Comparison of ENCODE assay signal across 9 cellular contexts in the genomic region with DNA sequence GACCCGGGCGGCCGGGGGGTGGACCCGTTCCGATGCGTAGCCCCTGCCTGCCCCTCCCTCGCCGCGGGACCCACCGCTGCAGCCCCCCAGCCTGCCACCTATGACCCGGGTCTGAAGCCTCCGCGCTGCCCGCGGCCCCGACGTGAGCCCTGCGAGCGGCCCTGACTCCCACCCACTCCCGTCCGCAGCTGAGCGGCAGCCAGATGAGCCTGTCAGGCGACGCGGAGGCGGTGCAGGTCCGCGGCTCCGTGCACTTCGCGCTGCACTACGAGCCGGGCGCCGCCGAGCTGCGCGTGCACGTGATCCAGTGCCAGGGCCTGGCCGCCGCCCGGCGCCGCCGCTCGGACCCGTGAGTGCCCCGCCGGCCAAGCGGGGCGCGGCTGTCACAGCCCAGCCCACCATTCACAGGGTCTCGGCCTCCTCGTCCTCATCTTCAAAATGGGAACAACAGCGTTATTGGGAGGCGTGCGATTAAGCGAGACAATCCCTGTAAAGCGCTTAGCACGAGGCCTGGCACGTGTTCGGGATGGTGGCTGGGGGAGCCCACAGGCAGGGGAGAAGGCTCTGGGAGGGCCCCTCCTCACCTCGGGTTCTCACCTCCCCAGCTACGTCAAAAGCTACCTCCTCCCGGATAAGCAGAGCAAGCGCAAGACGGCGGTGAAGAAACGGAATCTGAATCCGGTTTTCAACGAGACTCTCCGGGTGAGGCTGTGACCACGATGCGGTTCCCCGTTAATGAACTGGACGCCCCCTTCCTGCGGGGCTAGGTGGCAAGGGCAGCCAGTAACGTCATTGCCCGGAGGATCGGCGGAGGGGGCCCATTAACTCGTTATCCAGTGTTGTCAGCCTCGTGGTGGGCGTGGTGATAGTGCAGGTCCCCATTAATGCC. TPM values are rescaled to one million over a fixed set of nuclear protein-coding genes. Genes with fewer than 3 reads are reported as not detected.
DNase-seq lines count a peak whose midpoint lies in the region; ATAC-seq and TF ChIP-seq lines count a peak whose summit lies in the region.
"Had no signal": no experiment of that assay in that cellular context is flagged by ENCODE, and none has a peak within 500 bp of the region (broad histone marks: within the 10 kb centered on the region; RNA-seq: fewer than 3 reads in every experiment).

No MANE protein-coding gene starts in this region.

- peak overlapping the region; percentile 8 for H3K4me3 Mint-ChIP-seq in activated CD4-positive, alpha-beta T cell treated with anti-CD3 and anti-CD28 coated beads for 36 hours
- H3K4me3 Mint-ChIP-seq in activated CD4-positive, alpha-beta T cell treated with anti-CD3 and anti-CD28 coated beads, Interleukin-2, amount 10 ng/mL, durations not matched to agents 7 days and 5 days: no peak overlapping the region
- peak overlapping the region; percentile 38 for H3K4me3 Mint-ChIP-seq in neural crest cell

- DNase-seq in activated CD4-positive, alpha-beta T cell treated with anti-CD3 and anti-CD28 coated beads for 36 hours: peak; percentile 72
- no peak for DNase-seq in activated CD4-positive, alpha-beta T cell treated with anti-CD3 and anti-CD28 coated beads, Interleukin-2, amount 10 ng/mL, durations not matched to agents 7 days and 5 days
- DNase-seq in RWPE1 (ENCODE audit: low spot score) (no peak), fibroblast of pulmonary artery (ENCODE audit: low read depth) (peak; percentile 76), neural crest cell (ENCODE audit: low read depth, low spot score) (peak; percentile 48), GM19238 (ENCODE audit: insufficient read length, low spot score) (no peak)
- DNase-seq in activated CD8-positive, alpha-beta memory T cell treated with anti-CD3 and anti-CD28 coated beads, Interleukin-2, amount 50 U/mL, for 4 hours: no peak
- DNase-seq: DND-41 had no signal

- H3K27ac ChIP-seq in RWPE1: peak overlapping the region; percentile 98

- peaks cover 15% of the 10 kb centered on the region for H3K4me1 Mint-ChIP-seq in activated CD4-positive, alpha-beta T cell treated with anti-CD3 and anti-CD28 coated beads for 36 hours
- peaks cover 19% of the 10 kb centered on the region for H3K4me1 Mint-ChIP-seq in activated CD4-positive, alpha-beta T cell treated with anti-CD3 and anti-CD28 coated beads, Interleukin-2, amount 10 ng/mL, durations not matched to agents 7 days and 5 days
- peaks cover 9% of the 10 kb centered on the region for H3K4me1 Mint-ChIP-seq in neural crest cell

- intact Hi-C loops in activated CD4-positive, alpha-beta T cell treated with anti-CD3 and anti-CD28 coated beads for 36 hours (cut with DNase I, micrococcal nuclease): loop anchor here (1.0 kb wide), 1 partner anchor 9 kb away; no protein-coding TSS in a partner anchor

- no peaks in the 10 kb centered on the region for H3K9me3 Mint-ChIP-seq in activated CD4-positive, alpha-beta T cell treated with anti-CD3 and anti-CD28 coated beads for 36 hours (ENCODE audit: low read depth)
- no peaks in the 10 kb centered on the region for H3K9me3 Mint-ChIP-seq in activated CD4-positive, alpha-beta T cell treated with anti-CD3 and anti-CD28 coated beads, Interleukin-2, amount 10 ng/mL, durations not matched to agents 7 days and 5 days
- H3K9me3 Mint-ChIP-seq in neural crest cell: no peaks in the 10 kb centered on the region

- CTCF ChIA-PET in activated CD4-positive, alpha-beta T cell treated with anti-CD3 and anti-CD28 coated beads for 36 hours (lab: Charles Lee): interaction anchor here (0.6 to 2.6 kb wide), 5 partner anchors 8 to 838 kb away, joined by 3 to 10 read pairs (median 3); no protein-coding TSS in a partner anchor
- CTCF ChIA-PET in activated CD4-positive, alpha-beta T cell treated with anti-CD3 and anti-CD28 coated beads, Interleukin-2, amount 10 ng/mL, durations not matched to agents 7 days and 5 days (lab: Charles Lee): interaction anchor here (1.3 to 2.3 kb wide), 4 partner anchors 13 to 49 kb away, joined by 3 to 6 read pairs (median 4); no protein-coding TSS in a partner anchor
- CTCF ChIA-PET in RWPE1 (lab: Yijun Ruan, JAX): interaction anchor here (0.6 to 1.0 kb wide), 5 partner anchors 16 to 251 kb away, joined by 3 to 4 read pairs (median 3); a partner anchor contains a TSS

- TF ChIP-seq CTCF in RWPE1 (conservative IDR thresholded peaks at IDR 0.05; ENCODE audit: low read depth) (no peak), fibroblast of pulmonary artery (IDR thresholded peaks at IDR 0.05; ENCODE audit: low read length, missing control alignments) (no peak), neural crest cell (conservative IDR thresholded peaks at IDR 0.05) (peak; percentile 15)

- ATAC-seq in activated CD4-positive, alpha-beta T cell treated with anti-CD3 and anti-CD28 coated beads for 36 hours: peak; percentile 77
- ATAC-seq in GM21526 (IDR thresholded peaks at IDR 0.05; ENCODE audit: low FRiP score, unreplicated experiment): no peak

- peaks cover 4% of the 10 kb centered on the region for H3K36me3 Mint-ChIP-seq in activated CD4-positive, alpha-beta T cell treated with anti-CD3 and anti-CD28 coated beads for 36 hours (ENCODE audit: low read depth)
- peaks cover 16% of the 10 kb centered on the region for H3K36me3 Mint-ChIP-seq in activated CD4-positive, alpha-beta T cell treated with anti-CD3 and anti-CD28 coated beads, Interleukin-2, amount 10 ng/mL, durations not matched to agents 7 days and 5 days (ENCODE audit: low read depth)
- H3K36me3 Mint-ChIP-seq in neural crest cell (ENCODE audit: low read depth): no peaks in the 10 kb centered on the region

- H3K27me3 Mint-ChIP-seq in activated CD4-positive, alpha-beta T cell treated with anti-CD3 and anti-CD28 coated beads for 36 hours: no peaks in the 10 kb centered on the region
- H3K27me3 Mint-ChIP-seq in activated CD4-positive, alpha-beta T cell treated with anti-CD3 and anti-CD28 coated beads, Interleukin-2, amount 10 ng/mL, durations not matched to agents 7 days and 5 days: no peaks in the 10 kb centered on the region
- H3K27me3 Mint-ChIP-seq in neural crest cell (ENCODE audit: low read depth): peaks cover 46% of the 10 kb centered on the region

- POLR2A ChIA-PET in activated CD4-positive, alpha-beta T cell treated with anti-CD3 and anti-CD28 coated beads for 36 hours (lab: Charles Lee): interaction anchor here (0.5 kb wide), 1 partner anchor 12 kb away, joined by 6 read pairs; no protein-coding TSS in a partner anchor
- POLR2A ChIA-PET in activated CD4-positive, alpha-beta T cell treated with anti-CD3 and anti-CD28 coated beads, Interleukin-2, amount 10 ng/mL, durations not matched to agents 7 days and 5 days (lab: Charles Lee): interaction anchor here (0.6 kb wide), 1 partner anchor 12 kb away, joined by 4 read pairs; no protein-coding TSS in a partner anchor
- POLR2A ChIA-PET in RWPE1 (lab: Yijun Ruan, JAX; ENCODE audit: low non-redundant PET): interaction anchor here (0.7 kb wide), 2 partner anchors 8 to 10 kb away, joined by 3 to 4 read pairs; no protein-coding TSS in a partner anchor

- H3K4me3 ChIP-seq in fibroblast of pulmonary artery (replicated peaks; ENCODE audit: low read depth, low read length): peak overlapping the region; percentile 43

- H3K27ac Mint-ChIP-seq in activated CD4-positive, alpha-beta T cell treated with anti-CD3 and anti-CD28 coated beads for 36 hours: no peak overlapping the region
- no peak overlapping the region for H3K27ac Mint-ChIP-seq in activated CD4-positive, alpha-beta T cell treated with anti-CD3 and anti-CD28 coated beads, Interleukin-2, amount 10 ng/mL, durations not matched to agents 7 days and 5 days
- no peak overlapping the region for H3K27ac Mint-ChIP-seq in neural crest cell (ENCODE audit: unreplicated experiment)

RNA-seq across cellular contexts. Expression of a gene that starts 8.2 kb away (rescaled TPM):
- 10 to 100 TPM; 21.4 to 26.1 TPM for total RNA-seq in activated CD4-positive, alpha-beta T cell treated with anti-CD3 and anti-CD28 coated beads for 36 hours
- total RNA-seq in activated CD4-positive, alpha-beta T cell treated with anti-CD3 and anti-CD28 coated beads, Interleukin-2, amount 10 ng/mL, durations not matched to agents 7 days and 5 days: 100 to 1,000 TPM in 1 of 2 experiments, 10 to 100 TPM in 1; 83.5 to 106 TPM
- total RNA-seq in neural crest cell: 0.72 and 1.4 TPM in 2 replicates

RNA-seq across cellular contexts. Expression of a gene that starts 16.7 kb away (rescaled TPM):
- 1 to 10 TPM; 6.5 to 8.8 TPM for total RNA-seq in activated CD4-positive, alpha-beta T cell treated with anti-CD3 and anti-CD28 coated beads for 36 hours
- total RNA-seq in activated CD4-positive, alpha-beta T cell treated with anti-CD3 and anti-CD28 coated beads, Interleukin-2, amount 10 ng/mL, durations not matched to agents 7 days and 5 days: 1 to 10 TPM; 6.4 to 7.6 TPM
- 12.9 and 13.6 TPM in 2 replicates for total RNA-seq in neural crest cell

RNA-seq across cellular contexts. Expression of a gene that starts 24.6 kb away (rescaled TPM):
- total RNA-seq in activated CD4-positive, alpha-beta T cell treated with anti-CD3 and anti-CD28 coated beads for 36 hours: not detected
- not detected for total RNA-seq in activated CD4-positive, alpha-beta T cell treated with anti-CD3 and anti-CD28 coated beads, Interleukin-2, amount 10 ng/mL, durations not matched to agents 7 days and 5 days
- total RNA-seq in neural crest cell: not detected in 2 replicates

RNA-seq across cellular contexts. Expression of a gene that starts 28.1 kb away (rescaled TPM):
- total RNA-seq in activated CD4-positive, alpha-beta T cell treated with anti-CD3 and anti-CD28 coated beads for 36 hours: 10 to 100 TPM; 27.5 to 31.2 TPM
- total RNA-seq in activated CD4-positive, alpha-beta T cell treated with anti-CD3 and anti-CD28 coated beads, Interleukin-2, amount 10 ng/mL, durations not matched to agents 7 days and 5 days: 10 to 100 TPM; 38.4 to 40.2 TPM
- 46.7 and 46.9 TPM in 2 replicates for total RNA-seq in neural crest cell

RNA-seq across cellular contexts. Expression of a gene that starts 33.1 kb away (rescaled TPM):
- not detected for total RNA-seq in activated CD4-positive, alpha-beta T cell treated with anti-CD3 and anti-CD28 coated beads for 36 hours
- total RNA-seq in activated CD4-positive, alpha-beta T cell treated with anti-CD3 and anti-CD28 coated beads, Interleukin-2, amount 10 ng/mL, durations not matched to agents 7 days and 5 days: not detected
- total RNA-seq in neural crest cell: not detected in 2 replicates

Comparison
In these comparisons a context has a peak if more than half of its experiments do, and no peak if none do; other contexts are left out.
1. DNase-seq: peak in activated CD4-positive, alpha-beta T cell treated with anti-CD3 and anti-CD28 coated beads for 36 hours (single experiment), fibroblast of pulmonary artery (single experiment) and neural crest cell (single experiment); none in activated CD4-positive, alpha-beta T cell treated with anti-CD3 and anti-CD28 coated beads, Interleukin-2, amount 10 ng/mL, durations not matched to agents 7 days and 5 days (single experiment), RWPE1 (single experiment), activated CD8-positive, alpha-beta memory T cell treated with anti-CD3 and anti-CD28 coated beads, Interleukin-2, amount 50 U/mL, for 4 hours (single experiment) and GM19238 (single experiment).